8 cellular contexts compared by ENCODE assay signal in genomic region chr2:64487256-64488049, GRCh38. TPM values are rescaled to one million over a fixed set of nuclear protein-coding genes. Genes with fewer than 3 reads are reported as not detected.
DNase-seq lines count a peak whose midpoint lies in the region; ATAC-seq, FAIRE-seq and TF ChIP-seq lines count a peak whose summit lies in the region.

No MANE protein-coding gene starts in this region.

- peak; percentile 35 for DNase-seq in COR-L47 (lab: John Stamatoyannopoulos, UW)
- peak; percentile 28 for DNase-seq in HEK293T (ENCODE audit: extremely low spot score)
- DNase-seq in GM12878 (ENCODE audit: low read depth, low spot score): no peak
- DNase-seq in right lobe of liver: no peak
- no peak for DNase-seq in mesenteric fat pad (ENCODE audit: low spot score)
- no peak for DNase-seq in activated CD4-positive, alpha-beta T cell treated with anti-CD3 and anti-CD28 coated beads for 48 hours
- no peak for DNase-seq in kidney glomerular epithelial cell (lab: John Stamatoyannopoulos, UW)

- H3K27me3 ChIP-seq in GM12878 (replicated peaks in 1 of 2; ENCODE audit: control insufficient read depth in 2 of 2, insufficient read depth in 2 of 2, low read length in 1 of 2) (no peaks in the 10 kb centered on the region), right lobe of liver (no peaks in the 10 kb centered on the region)

- H4K20me1 ChIP-seq in GM12878 (ENCODE audit: control insufficient read depth, insufficient read depth): no peaks in the 10 kb centered on the region

- TF ChIP-seq CTCF in GM12878 (IDR thresholded peaks at IDR 0.05 in 2 of 3, conservative IDR thresholded peaks at IDR 0.05 in 1 of 3; ENCODE audit: control insufficient read depth in 2 of 3, extremely low read depth in 1 of 3, insufficient read depth in 1 of 3, low read depth in 3 of 3, low read length in 3 of 3) (no peak), right lobe of liver (IDR thresholded peaks at IDR 0.05) (no peak)

- H3K79me2 ChIP-seq in GM12878 (ENCODE audit: control insufficient read depth, insufficient read depth, low read length): no peaks in the 10 kb centered on the region

- peak; percentile 12 for ATAC-seq in GM12878
- peak; percentile 53 to 67 (median 60) for ATAC-seq in right lobe of liver
- no peak for ATAC-seq in GM18520 (IDR thresholded peaks at IDR 0.05; ENCODE audit: unreplicated experiment)

- H3K9me3 ChIP-seq in GM12878 (replicated peaks; ENCODE audit: control insufficient read depth, insufficient read depth, low read length): no peaks in the 10 kb centered on the region
- H3K9me3 ChIP-seq in right lobe of liver: no peaks in the 10 kb centered on the region

- no peak overlapping the region for H3K4me2 ChIP-seq in GM12878 (ENCODE audit: control insufficient read depth, insufficient read depth)

- no peak overlapping the region for H3K4me3 ChIP-seq in GM12878
- H3K4me3 ChIP-seq in right lobe of liver: no peak overlapping the region

- 44% methylated on average over 10 of the region's 10 CpGs for WGBS in GM12878 (ENCODE audit: insufficient coverage, insufficient replicate concordance, low lambda C conversion rate, missing lambda C conversion rate)
- 36% methylated on average over 10 of the region's 10 CpGs for WGBS in right lobe of liver (ENCODE audit: insufficient coverage, low coverage, low lambda C conversion rate, missing lambda C conversion rate)

- no peak for TF ChIP-seq POLR2A in GM12878 (IDR thresholded peaks at IDR 0.05; ENCODE audit: low read depth, low read length)
- TF ChIP-seq POLR2A in right lobe of liver (IDR thresholded peaks at IDR 0.05): no peak

- TF ChIP-seq RAD21 in GM12878 (IDR thresholded peaks at IDR 0.05; ENCODE audit: insufficient read depth, low read depth, low read length): no peak

- CTCF ChIA-PET in HEK293T (lab: Yijun Ruan, JAX): interaction anchor here (0.6 to 1.9 kb wide), 14 partner anchors 8 to 161 kb away, joined by 3 to 36 read pairs (median 4); no protein-coding TSS in a partner anchor
- CTCF ChIA-PET in GM12878 (lab: Yijun Ruan, JAX): interaction anchor here (0.6 to 12.8 kb wide), 71 partner anchors 9 to 630 kb away, joined by 3 to 467 read pairs (median 5); partner anchors contain the start of gene AFTPH

- POLR2A ChIA-PET in HEK293T (lab: Yijun Ruan, JAX): interaction anchor here (1.4 kb wide), 1 partner anchor 36 kb away, joined by 6 read pairs; the partner anchor contains the start of gene AFTPH
- POLR2A ChIA-PET in GM12878 (lab: Charles Lee): interaction anchor here (1.9 kb wide), 1 partner anchor 157 kb away, joined by 5 read pairs; no protein-coding TSS in a partner anchor

- no peak overlapping the region for H3K27ac ChIP-seq in GM12878 (ENCODE audit: control insufficient read depth, insufficient read depth)
- H3K27ac ChIP-seq in right lobe of liver: no peak overlapping the region

- RAD21 ChIA-PET in GM12878 (lab: Charles Lee; ENCODE audit: unreplicated experiment): interaction anchor here (0.7 to 14.6 kb wide), 20 partner anchors 7 to 591 kb away, joined by 3 to 240 read pairs (median 4); no protein-coding TSS in a partner anchor

- no peak for TF ChIP-seq EP300 in GM12878 (IDR thresholded peaks at IDR 0.05; ENCODE audit: borderline replicate concordance in 1 of 2, control insufficient read depth in 1 of 2, low read depth in 2 of 2, low read length in 2 of 2)

- SMC1A ChIA-PET in GM12878 (lab: Charles Lee; ENCODE audit: uncharacterized antibody, unreplicated experiment): interaction anchor here (0.7 to 14.7 kb wide), 25 partner anchors 9 to 626 kb away, joined by 3 to 300 read pairs (median 4); no protein-coding TSS in a partner anchor

- FAIRE-seq in GM12878 (lab: Jason Lieb, UNC): no peak

- no peaks in the 10 kb centered on the region for H3K36me3 ChIP-seq in GM12878 (ENCODE audit: control insufficient read depth in 2 of 2, insufficient read depth in 2 of 2, low read length in 1 of 2)
- H3K36me3 ChIP-seq in right lobe of liver: no peaks in the 10 kb centered on the region

- no peak overlapping the region for H2AFZ ChIP-seq in GM12878 (ENCODE audit: control insufficient read depth, low read depth, low read length)

- BruUV-seq in GM12878 (replicated peaks; lab: Mats Ljungman, UMichigan): no TSS peak

- intact Hi-C loops in GM12878 (cut with micrococcal nuclease; ENCODE audit: unreplicated experiment): loop anchor here (1.0 kb wide), 2 partner anchors 156 to 438 kb away; no protein-coding TSS in a partner anchor
- intact Hi-C loops in right lobe of liver (cut with DNase I): loop anchor here (5.0 kb wide), 1 partner anchor 155 kb away; no protein-coding TSS in a partner anchor

- no peak overlapping the region for H3K9ac ChIP-seq in GM12878 (ENCODE audit: control insufficient read depth, insufficient read depth, low read length)

- H3K4me1 ChIP-seq in GM12878 (ENCODE audit: control insufficient read depth, insufficient read depth, low read length) (peaks cover 5% of the 10 kb centered on the region), right lobe of liver (no peaks in the 10 kb centered on the region)

- in situ Hi-C loops in GM12878 (cut with MboI): loop anchor here (5.0 kb wide), 2 partner anchors 155 to 435 kb away; no protein-coding TSS in a partner anchor

TF ChIP-seq in HEK293T, 16 proteins besides CTCF, POLR2A, EP300 and RAD21:
- TF ChIP-seq ARNT (IDR thresholded peaks at IDR 0.05): no peak
- no peak for TF ChIP-seq FOXM1 (IDR thresholded peaks at IDR 0.05; ENCODE audit: borderline replicate concordance)
- TF ChIP-seq FOXA1 (IDR thresholded peaks at IDR 0.05): no peak
- no peak for TF ChIP-seq ELF4 (IDR thresholded peaks at IDR 0.05)
- no peak for TF ChIP-seq LEF1 (IDR thresholded peaks at IDR 0.05; ENCODE audit: borderline replicate concordance)
- no peak for TF ChIP-seq CTBP1 (IDR thresholded peaks at IDR 0.05; ENCODE audit: borderline replicate concordance)
- no peak for TF ChIP-seq HDGF (IDR thresholded peaks at IDR 0.05; ENCODE audit: borderline replicate concordance)

TF ChIP-seq in GM12878, 131 proteins besides CTCF, POLR2A, EP300 and RAD21 (continues in another document):
- no peak for TF ChIP-seq NRF1 (conservative IDR thresholded peaks at IDR 0.05; ENCODE audit: low read depth, low read length)
- no peak for TF ChIP-seq SUPT20H (IDR thresholded peaks at IDR 0.05; ENCODE audit: borderline replicate concordance, control insufficient read depth, low read depth, low read length)
- TF ChIP-seq POLR2AphosphoS2 (IDR thresholded peaks at IDR 0.05; ENCODE audit: low read depth, low read length): no peak
- TF ChIP-seq MYC (IDR thresholded peaks at IDR 0.05; ENCODE audit: insufficient read depth, insufficient read length, insufficient replicate concordance, low read length, severe bottlenecking): no peak
- no peak for TF ChIP-seq SP1 (IDR thresholded peaks at IDR 0.05; ENCODE audit: low read depth, low read length)
- no peak for TF ChIP-seq BRCA1 (IDR thresholded peaks at IDR 0.05; ENCODE audit: low read depth, low read length)
- TF ChIP-seq SRF (IDR thresholded peaks at IDR 0.05; ENCODE audit: low read depth in 2 of 2, low read length in 2 of 2): no peak
- TF ChIP-seq ZNF217 (IDR thresholded peaks at IDR 0.05): no peak
- no peak for TF ChIP-seq E2F4 (IDR thresholded peaks at IDR 0.05; ENCODE audit: low read depth, low read length)

RNA-seq across cellular contexts. Expression of gene LGALSL, which starts 33.5 kb away (rescaled TPM):
- total RNA-seq in GM12878 (2013; cell fraction: nucleolus; rRNA removed): 1.5 TPM in 2 replicates
- total RNA-seq in GM12878 (2014; rRNA removed) (3.3 and 3.5 TPM in 2 replicates), GM12878 (2014; rRNA removed; fragmentation: Illumina TruSeq; extraction: Trizol) (5.9 and 6.4 TPM in 2 replicates), GM12878 (2021) (7.8 and 10.4 TPM in 2 replicates), right lobe of liver (1 to 10 TPM; 3.2 to 8.1 (median 5.4) TPM), mesenteric fat pad (21.7 TPM)
- 4.6 TPM for polyA plus RNA-seq in GM12878 (2011; ENCODE audit: low read depth)
- polyA plus RNA-seq in GM12878 (2011; rRNA removed) (9.1 and 9.6 TPM in 2 replicates), GM12878 (2014; fragmentation: Illumina TruSeq; extraction: Trizol) (4.9 and 8.7 TPM in 2 replicates), GM12878 (2014; fragmentation: Nextera tagmentation; extraction: Ambion mirVana) (1 to 10 TPM; 3.8 to 4.5 TPM), GM12878 (2014; rRNA removed) (4.7 and 8.5 TPM in 2 replicates), GM12878 (2016; fragmentation: Nextera tagmentation; extraction: Ambion mirVana) (1 to 10 TPM; 4.9 to 6.3 TPM)
- 7.5 and 10.3 TPM in 2 replicates for polyA plus RNA-seq in GM12878 (2011; cell fraction: cytosol; rRNA removed)
- polyA plus RNA-seq in GM12878 (2011; cell fraction: nucleus; rRNA removed): 3.6 and 4.8 TPM in 2 replicates
- polyA plus RNA-seq in GM12878 (2012): 2.7 and 3.9 TPM in 2 replicates
- polyA minus RNA-seq in GM12878 (2011; rRNA and poly(A)+ RNA removed): 8.8 and 10.7 TPM in 2 replicates
- polyA minus RNA-seq in GM12878 (2011; cell fraction: cytosol; rRNA and poly(A)+ RNA removed): 2.5 and 3.2 TPM in 2 replicates
- polyA minus RNA-seq in GM12878 (2011; cell fraction: nucleus; rRNA and poly(A)+ RNA removed): 0.96 and 1.2 TPM in 2 replicates

RNA-seq across cellular contexts. Expression of gene AFTPH, which starts 36.7 kb away (rescaled TPM):
- 106 and 111 TPM in 2 replicates for total RNA-seq in GM12878 (2013; cell fraction: nucleolus; rRNA removed)
- total RNA-seq in GM12878 (2014; rRNA removed) (51.3 and 60.1 TPM in 2 replicates), GM12878 (2014; rRNA removed; fragmentation: Illumina TruSeq; extraction: Trizol) (77.3 and 79.8 TPM in 2 replicates), GM12878 (2021) (37.9 and 40.0 TPM in 2 replicates), right lobe of liver (10 to 100 TPM; 14.9 to 24.4 (median 19.8) TPM), mesenteric fat pad (22.2 TPM)
- 32.0 TPM for polyA plus RNA-seq in GM12878 (2011; ENCODE audit: low read depth)
- polyA plus RNA-seq in GM12878 (2011; rRNA removed) (63.5 and 86.7 TPM in 2 replicates), GM12878 (2014; fragmentation: Illumina TruSeq; extraction: Trizol) (59.5 and 87.1 TPM in 2 replicates), GM12878 (2014; fragmentation: Nextera tagmentation; extraction: Ambion mirVana) (10 to 100 TPM; 25.6 to 38.7 TPM), GM12878 (2014; rRNA removed) (34.1 and 39.0 TPM in 2 replicates), GM12878 (2016; fragmentation: Nextera tagmentation; extraction: Ambion mirVana) (10 to 100 TPM; 29.9 to 33.3 TPM)
- 30.5 and 37.4 TPM in 2 replicates for polyA plus RNA-seq in GM12878 (2011; cell fraction: cytosol; rRNA removed)
- polyA plus RNA-seq in GM12878 (2011; cell fraction: nucleus; rRNA removed): 27.5 and 29.9 TPM in 2 replicates
- 54.8 and 55.7 TPM in 2 replicates for polyA plus RNA-seq in GM12878 (2012)
- polyA minus RNA-seq in GM12878 (2011; rRNA and poly(A)+ RNA removed): 47.8 and 54.3 TPM in 2 replicates
- polyA minus RNA-seq in GM12878 (2011; cell fraction: cytosol; rRNA and poly(A)+ RNA removed): 16.6 and 23.3 TPM in 2 replicates
- 22.0 and 25.4 TPM in 2 replicates for polyA minus RNA-seq in GM12878 (2011; cell fraction: nucleus; rRNA and poly(A)+ RNA removed)

Comparison
In these comparisons a context has a peak if more than half of its experiments do, and no peak if none do; other contexts are left out.
1. DNase-seq: peak in COR-L47 (single experiment) and HEK293T (single experiment); none in GM12878 (single experiment), right lobe of liver (0 of 3), mesenteric fat pad (single experiment), activated CD4-positive, alpha-beta T cell treated with anti-CD3 and anti-CD28 coated beads for 48 hours (single experiment) and kidney glomerular epithelial cell (single experiment).